15 cellular contexts compared by ENCODE assay signal in genomic region chr6:37496951-37497885, GRCh38. TPM values are rescaled to one million over a fixed set of nuclear protein-coding genes. Genes with fewer than 3 reads are reported as not detected.
DNase-seq lines count a peak whose midpoint lies in the region; ATAC-seq and TF ChIP-seq lines count a peak whose summit lies in the region.
"Had no signal": no experiment of that assay in that cellular context is flagged by ENCODE, and none has a peak within 500 bp of the region (broad histone marks: within the 10 kb centered on the region; RNA-seq: fewer than 3 reads in every experiment).

No MANE protein-coding gene starts in this region.

- H3K27ac ChIP-seq in AG04450 (ENCODE audit: low read depth, low read length), result peak overlapping the region; percentile 21
- H3K27ac ChIP-seq in right cardiac atrium (ENCODE audit: low read length), result no peak overlapping the region
- H3K27ac ChIP-seq: brain microvascular endothelial cell, right lobe of liver, suprapubic skin had no signal

- no peak for DNase-seq in AG04450 (ENCODE audit: low read depth, low spot score)
- peak; percentile 27 for DNase-seq in DMS114 treated with DMSO at 0.1 percent for 48 hours (lab: John Stamatoyannopoulos, UW; ENCODE audit: unreplicated experiment)
- DNase-seq in OCI-M1 (lab: John Stamatoyannopoulos, UW), result peak; percentile 75
- no peak for DNase-seq in NCI-H1417 (lab: John Stamatoyannopoulos, UW)
- no peak for DNase-seq in anterior cingulate cortex (lab: John Stamatoyannopoulos, UW)
- DNase-seq in NCI-H82 treated with DMSO at 0.1 percent for 48 hours (lab: John Stamatoyannopoulos, UW; ENCODE audit: unreplicated experiment), result no peak
- no peak for DNase-seq in right cardiac atrium
- DNase-seq: activated CD4-positive, alpha-beta T cell treated with anti-CD3 and anti-CD28 coated beads for 48 hours; activated effector memory CD4-positive, alpha-beta T cell treated with anti-CD3 and anti-CD28 coated beads, Interleukin-2, amount 50 U/mL, for 16 hours; brain microvascular endothelial cell; dermis blood vessel endothelial cell; KBM-7; right lobe of liver had no signal

- no peaks in the 10 kb centered on the region for H3K9me3 Mint-ChIP-seq in brain

- H3K4me1 Mint-ChIP-seq in brain, result peaks cover 75% of the 10 kb centered on the region

- CTCF ChIA-PET in AG04450 (lab: Charles Lee), result no interaction called here

- H3K27ac Mint-ChIP-seq in brain, result peak overlapping the region in 3 of 5 experiments; percentile 16 to 68 (median 57)

- H3K4me3 ChIP-seq in AG04450 (ENCODE audit: low read depth, low read length) (no peak overlapping the region), right cardiac atrium (ENCODE audit: low read length) (no peak overlapping the region)
- H3K4me3 ChIP-seq: right lobe of liver, suprapubic skin had no signal

- H3K9me3 ChIP-seq in AG04450 (ENCODE audit: control insufficient read depth, insufficient read depth, low read length), result no peaks in the 10 kb centered on the region
- H3K9me3 ChIP-seq in right cardiac atrium (ENCODE audit: control insufficient read depth, low read length), result no peaks in the 10 kb centered on the region
- H3K9me3 ChIP-seq: right lobe of liver, suprapubic skin had no signal

- 86% methylated on average over 13 of the region's 13 CpGs for WGBS in right cardiac atrium

- H3K4me3 Mint-ChIP-seq in brain, result peak overlapping the region; percentile 59 to 67 (median 63)

- POLR2A ChIA-PET in AG04450 (lab: Yijun Ruan, JAX), result no interaction called here

- no peaks in the 10 kb centered on the region for H3K4me1 ChIP-seq in right cardiac atrium (ENCODE audit: control insufficient read depth, insufficient read depth, low read length)

- H3K27me3 Mint-ChIP-seq in brain, result peaks cover 3% of the 10 kb centered on the region

- intact Hi-C loops in right cardiac atrium (cut with DNase I), result no loop called here

- no peak for TF ChIP-seq CTCF in AG04450 (IDR thresholded peaks at IDR 0.05; ENCODE audit: low read depth, low read length)
- TF ChIP-seq CTCF in brain (conservative IDR thresholded peaks at IDR 0.05), result no peak

- ATAC-seq in right cardiac atrium, result no peak
- ATAC-seq: right lobe of liver had no signal

- H3K27me3 ChIP-seq in AG04450 (ENCODE audit: control insufficient read depth, insufficient read depth, low read length), result no peaks in the 10 kb centered on the region
- H3K27me3 ChIP-seq in right cardiac atrium (ENCODE audit: control insufficient read depth, insufficient read depth), result no peaks in the 10 kb centered on the region
- H3K27me3 ChIP-seq: brain microvascular endothelial cell, right lobe of liver, suprapubic skin had no signal

- peaks cover 6% of the 10 kb centered on the region for H3K36me3 Mint-ChIP-seq in brain

RNA-seq across cellular contexts. Expression of gene CCDC167, which starts 2.5 kb away (rescaled TPM):
- polyA plus RNA-seq in AG04450 (2011; rRNA removed) (27.3 and 33.3 TPM in 2 replicates), brain (ENCODE audit: insufficient read depth, low read depth, low replicate concordance) (233 TPM), right cardiac atrium (63.8 TPM)
- 10.8 and 11.3 TPM in 2 replicates for polyA minus RNA-seq in AG04450 (2011; rRNA and poly(A)+ RNA removed)
- total RNA-seq in right cardiac atrium, result 10 to 100 TPM; 18.8 to 27.6 (median 20.3) TPM

Comparison
In these comparisons a context has a peak if more than half of its experiments do, and no peak if none do; other contexts are left out.
1. DNase-seq: peak in DMS114 treated with DMSO at 0.1 percent for 48 hours (single experiment) and OCI-M1 (single experiment); none in AG04450 (single experiment), NCI-H1417 (0 of 3), anterior cingulate cortex (0 of 58), NCI-H82 treated with DMSO at 0.1 percent for 48 hours (single experiment) and right cardiac atrium (0 of 3).